9 cellular contexts compared by ENCODE assay signal in the genomic region with DNA sequence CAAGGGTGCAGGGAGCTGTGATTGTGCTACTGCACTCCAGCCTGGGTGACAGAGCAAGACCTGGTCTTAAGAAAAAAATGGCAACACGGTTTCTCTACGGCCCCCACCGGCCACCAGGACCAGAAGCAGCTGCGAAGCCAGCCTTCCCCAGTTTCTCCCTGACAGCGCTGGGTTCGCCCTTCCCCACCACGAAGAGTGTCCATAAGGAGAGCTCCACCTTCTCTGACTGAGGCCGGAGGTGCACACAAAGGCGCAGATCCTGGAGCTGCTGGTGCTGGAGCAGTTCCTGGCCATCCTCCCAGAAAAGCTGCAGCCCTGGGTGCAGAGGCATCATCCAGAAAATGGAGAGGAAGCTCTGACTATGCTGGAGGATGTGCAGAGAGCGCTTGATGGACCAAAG.
"Had no signal": no experiment of that assay in that cellular context is flagged by ENCODE, and none has a peak within 500 bp of the region (broad histone marks: within the 10 kb centered on the region; RNA-seq: fewer than 3 reads in every experiment).

No MANE protein-coding gene starts in this region.

- ATAC-seq: HCT116 had no signal

- DNase-seq: GM23248, GOT3, H7, HFFc6, IMR-90, KBM-7 had no signal

- H3K4me1 ChIP-seq: HAP-1 had no signal

- H3K9me3 ChIP-seq: HAP-1 had no signal

- H3K9me3 Mint-ChIP-seq: HFFc6 had no signal

- H2AFZ ChIP-seq: GM23248 had no signal

- H3K27ac ChIP-seq: GM23248 had no signal

- H3K36me3 ChIP-seq: HAP-1 had no signal

- H3K4me3 ChIP-seq: GM23248, HAP-1 had no signal

- FAIRE-seq: HTR-8/SVneo had no signal

- H3K4me3 Mint-ChIP-seq: HFFc6 had no signal

- H3K9ac ChIP-seq: GM23248 had no signal

- H3K27ac Mint-ChIP-seq: HFFc6 had no signal
